ENCODE assay signal across 8 cellular contexts in the genomic region with DNA sequence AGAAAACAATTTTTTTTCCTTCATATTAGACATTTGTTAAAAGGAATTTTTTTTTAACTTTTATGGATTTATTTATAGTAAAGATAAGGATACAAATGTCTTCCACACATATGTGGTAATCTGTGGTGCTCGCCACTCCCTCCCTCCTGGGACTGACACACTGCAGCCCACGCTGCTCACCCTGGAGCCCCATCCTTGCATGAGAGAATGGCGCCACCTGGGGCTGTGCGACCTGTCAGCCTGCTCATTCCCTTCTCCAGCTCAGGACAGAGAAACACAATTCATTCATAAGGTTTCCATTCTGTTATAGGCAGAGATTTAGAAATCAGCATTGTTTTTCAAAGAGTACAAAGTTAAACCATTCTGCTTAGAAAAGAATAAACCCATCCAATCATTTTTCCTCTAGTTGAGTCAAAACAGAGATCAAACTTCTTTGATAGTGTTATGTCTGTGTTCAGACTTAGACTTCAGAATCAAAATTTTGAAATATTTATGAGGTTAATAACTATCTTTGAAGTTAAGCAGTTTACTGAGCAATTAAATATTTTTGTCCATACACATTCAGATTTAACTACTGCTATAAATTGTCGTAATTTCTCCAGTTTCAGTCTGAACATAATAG. TPM values are rescaled to one million over a fixed set of nuclear protein-coding genes. Genes with fewer than 3 reads are reported as not detected.
DNase-seq lines count a peak whose midpoint lies in the region; ATAC-seq and TF ChIP-seq lines count a peak whose summit lies in the region.

No MANE protein-coding gene starts in this region.

- POLR2A ChIA-PET in activated CD8-positive, alpha-beta T cell treated with anti-CD3 and anti-CD28 coated beads for 36 hours (lab: Charles Lee) = no interaction called here

- no peak overlapping the region for H3K27ac Mint-ChIP-seq in activated CD8-positive, alpha-beta T cell treated with anti-CD3 and anti-CD28 coated beads for 36 hours

- H3K4me3 ChIP-seq in GM06990 (replicated peaks; ENCODE audit: low read depth, low read length) = no peak overlapping the region
- no peak overlapping the region for H3K4me3 ChIP-seq in MM.1S (ENCODE audit: low read length)
- no peak overlapping the region for H3K4me3 ChIP-seq in retinal pigment epithelial cell (ENCODE audit: low read length)
- no peak overlapping the region for H3K4me3 ChIP-seq in coronary artery

- H3K27me3 ChIP-seq in GM06990 (replicated peaks; ENCODE audit: control insufficient read depth, insufficient read depth, low read length) (no peaks in the 10 kb centered on the region), MM.1S (replicated peaks; ENCODE audit: insufficient read depth, low read length) (no peaks in the 10 kb centered on the region)

- H3K27me3 Mint-ChIP-seq in activated CD8-positive, alpha-beta T cell treated with anti-CD3 and anti-CD28 coated beads for 36 hours = no peaks in the 10 kb centered on the region

- TF ChIP-seq CTCF in GM06990 (IDR thresholded peaks at IDR 0.05; ENCODE audit: insufficient read depth, low read length, poor library complexity, severe bottlenecking) (peak; percentile 45), MM.1S (IDR thresholded peaks at IDR 0.05; ENCODE audit: low read length) (peak; percentile 54), retinal pigment epithelial cell (conservative IDR thresholded peaks at IDR 0.05; ENCODE audit: low read depth, low read length) (peak; percentile 47), coronary artery (IDR thresholded peaks at IDR 0.05) (no peak)
- TF ChIP-seq CTCF in activated CD8-positive, alpha-beta T cell treated with anti-CD3 and anti-CD28 coated beads for 36 hours (IDR thresholded peaks at IDR 0.05) = peak; percentile 38

- H3K9me3 ChIP-seq in MM.1S (replicated peaks; ENCODE audit: insufficient read depth, low read length) = no peaks in the 10 kb centered on the region

- no peak overlapping the region for H2AFZ ChIP-seq in MM.1S (ENCODE audit: low read length)

- H3K4me1 ChIP-seq in MM.1S (ENCODE audit: low read length) = peaks cover 42% of the 10 kb centered on the region

- peaks cover 15% of the 10 kb centered on the region for H3K4me1 Mint-ChIP-seq in activated CD8-positive, alpha-beta T cell treated with anti-CD3 and anti-CD28 coated beads for 36 hours (ENCODE audit: low read depth)

- H3K27ac ChIP-seq in MM.1S (ENCODE audit: low read length) = peak overlapping the region; percentile 78; the same call in 1 of the 2 replicates
- H3K27ac ChIP-seq in coronary artery = no peak overlapping the region

- intact Hi-C loops in activated CD8-positive, alpha-beta T cell treated with anti-CD3 and anti-CD28 coated beads for 36 hours (cut with micrococcal nuclease) = loop anchor here (2.0 kb wide), 1 partner anchor 161 kb away; no protein-coding TSS in a partner anchor

- CTCF ChIA-PET in activated CD8-positive, alpha-beta T cell treated with anti-CD3 and anti-CD28 coated beads for 36 hours (lab: Charles Lee) = interaction anchor here (0.6 to 2.2 kb wide), 3 partner anchors 156 to 199 kb away, joined by 3 to 40 read pairs (median 4); no protein-coding TSS in a partner anchor

- H3K9ac ChIP-seq in MM.1S (ENCODE audit: low read length) = no peak overlapping the region

- H3K36me3 ChIP-seq in GM06990 (ENCODE audit: control insufficient read depth, insufficient read depth, low read length) (peaks cover 2% of the 10 kb centered on the region), MM.1S (replicated peaks; ENCODE audit: insufficient read depth, low read length) (no peaks in the 10 kb centered on the region)

- no peak overlapping the region for H3K4me3 Mint-ChIP-seq in activated CD8-positive, alpha-beta T cell treated with anti-CD3 and anti-CD28 coated beads for 36 hours

- peak overlapping the region; percentile 71; the same call in 1 of the 2 replicates for H3K4me2 ChIP-seq in MM.1S (ENCODE audit: low read depth, low read length)

- H3F3A ChIP-seq in MM.1S (ENCODE audit: insufficient read depth, low read length) = peaks cover 30% of the 10 kb centered on the region

- peaks cover 21% of the 10 kb centered on the region for H3K79me2 ChIP-seq in MM.1S (ENCODE audit: low read length)

- H3K9me2 ChIP-seq in MM.1S (replicated peaks; ENCODE audit: insufficient read depth, low read length) = no peaks in the 10 kb centered on the region

- H3K9me3 Mint-ChIP-seq in activated CD8-positive, alpha-beta T cell treated with anti-CD3 and anti-CD28 coated beads for 36 hours = no peaks in the 10 kb centered on the region

- ATAC-seq in activated CD8-positive, alpha-beta T cell treated with anti-CD3 and anti-CD28 coated beads for 36 hours = peak; percentile 67
- ATAC-seq in HG02870 (IDR thresholded peaks at IDR 0.05; ENCODE audit: unreplicated experiment) (no peak), GM18861 (IDR thresholded peaks at IDR 0.05; ENCODE audit: unreplicated experiment) (no peak)

- peaks cover 29% of the 10 kb centered on the region for H3K36me3 Mint-ChIP-seq in activated CD8-positive, alpha-beta T cell treated with anti-CD3 and anti-CD28 coated beads for 36 hours (ENCODE audit: low read depth)

- no peaks in the 10 kb centered on the region for H4K20me1 ChIP-seq in MM.1S (ENCODE audit: insufficient read depth, low read length)

- peak; percentile 9 for DNase-seq in GM06990 (ENCODE audit: extremely low read depth, insufficient read length)
- DNase-seq in MM.1S = peak; percentile 41
- DNase-seq in activated CD8-positive, alpha-beta T cell treated with anti-CD3 and anti-CD28 coated beads for 36 hours = peak; percentile 66
- peak; percentile 37 for DNase-seq in glomerular visceral epithelial cell (ENCODE audit: extremely low spot score)
- no peak for DNase-seq in retinal pigment epithelial cell (ENCODE audit: low read depth)
- DNase-seq in coronary artery (ENCODE audit: low spot score) = no peak

RNA-seq across cellular contexts. Expression of a gene that starts 42.8 kb away (rescaled TPM):
- total RNA-seq in activated CD8-positive, alpha-beta T cell treated with anti-CD3 and anti-CD28 coated beads for 36 hours = 10 to 100 TPM; 66.6 to 70.9 TPM

Comparison
In these comparisons a context has a peak if more than half of its experiments do, and no peak if none do; other contexts are left out.
1. DNase-seq: peak in GM06990 (single experiment), MM.1S (single experiment), activated CD8-positive, alpha-beta T cell treated with anti-CD3 and anti-CD28 coated beads for 36 hours (single experiment) and glomerular visceral epithelial cell (single experiment); none in retinal pigment epithelial cell (single experiment) and coronary artery (single experiment).